Comparison of ENCODE assay signal across 19 cellular contexts in the genomic region with DNA sequence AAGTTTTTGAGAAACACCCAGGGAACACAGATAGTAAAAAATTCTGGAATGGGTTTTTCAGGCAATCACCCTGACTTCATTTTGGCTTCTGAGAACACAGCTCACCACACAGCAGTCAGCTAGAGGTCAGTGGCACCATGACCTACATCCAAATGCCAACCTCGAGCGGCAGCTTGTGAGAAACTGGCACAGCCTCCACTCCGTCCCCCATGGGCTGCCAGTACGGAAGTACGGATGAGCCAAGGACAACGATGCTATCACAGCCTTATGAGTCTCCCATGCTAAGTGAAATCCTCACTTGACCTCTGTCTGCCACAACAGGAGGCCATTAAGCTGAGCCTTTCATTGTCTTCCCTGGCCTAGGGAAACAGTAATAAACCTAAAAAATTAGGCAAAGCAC. TPM values are rescaled to one million over a fixed set of nuclear protein-coding genes. Genes with fewer than 3 reads are reported as not detected.
DNase-seq lines count a peak whose midpoint lies in the region; ATAC-seq and TF ChIP-seq lines count a peak whose summit lies in the region.
"Had no signal": no experiment of that assay in that cellular context is flagged by ENCODE, and none has a peak within 500 bp of the region (broad histone marks: within the 10 kb centered on the region; RNA-seq: fewer than 3 reads in every experiment).

No MANE protein-coding gene starts in this region.

- no peak for TF ChIP-seq POLR2A in right lobe of liver (IDR thresholded peaks at IDR 0.05)

- TF ChIP-seq CTCF in LNCaP clone FGC (IDR thresholded peaks at IDR 0.05; ENCODE audit: control insufficient read depth, extremely low read depth, insufficient read depth) (no peak), endodermal cell (conservative IDR thresholded peaks at IDR 0.05) (no peak), right lobe of liver (IDR thresholded peaks at IDR 0.05) (no peak)

- no peak overlapping the region for H3K4me3 ChIP-seq in LNCaP clone FGC (ENCODE audit: low read depth, low read length)
- H3K4me3 ChIP-seq in endodermal cell (ENCODE audit: low read length) = no peak overlapping the region
- no peak overlapping the region for H3K4me3 ChIP-seq in right lobe of liver
- no peak overlapping the region for H3K4me3 ChIP-seq in subcutaneous abdominal adipose tissue (ENCODE audit: low read depth in 1 of 5, low read length in 5 of 5)

- no peaks in the 10 kb centered on the region for H3K27me3 Mint-ChIP-seq in endodermal cell (ENCODE audit: insufficient read depth)
- H3K27me3 Mint-ChIP-seq: CD4-positive, CD25-positive, alpha-beta regulatory T cell; IgD-negative memory B cell had no signal

- H3K4me1 Mint-ChIP-seq in endodermal cell = peaks cover 22% of the 10 kb centered on the region

- H3K36me3 Mint-ChIP-seq in endodermal cell (ENCODE audit: low read depth) = peaks cover 2% of the 10 kb centered on the region

- peak; percentile 98 to 100 (median 98) for ATAC-seq in right lobe of liver
- ATAC-seq in GM21423 (IDR thresholded peaks at IDR 0.05; ENCODE audit: unreplicated experiment) = no peak
- ATAC-seq in HG03045 (IDR thresholded peaks at IDR 0.05; ENCODE audit: unreplicated experiment) = no peak

- H3K9me3 Mint-ChIP-seq in endodermal cell = no peaks in the 10 kb centered on the region
- H3K9me3 Mint-ChIP-seq: CD4-positive, CD25-positive, alpha-beta regulatory T cell had no signal

- H3K9ac ChIP-seq in endodermal cell (ENCODE audit: extremely low read depth, low read length, poor library complexity, severe bottlenecking) (no peak overlapping the region), subcutaneous abdominal adipose tissue (ENCODE audit: low read length in 5 of 5) (peak overlapping the region in 1 of 5 donors; percentile 7)

- H3K27ac ChIP-seq in endodermal cell (ENCODE audit: low read depth, low read length) (no peak overlapping the region), right lobe of liver (peak overlapping the region in 1 of 3 donors; percentile 11), subcutaneous abdominal adipose tissue (ENCODE audit: low read depth, low read length) (peak overlapping the region; percentile 86)

- DNase-seq in LNCaP clone FGC (ENCODE audit: low read depth) (peak; percentile 63), endodermal cell (no peak), right lobe of liver (peak; percentile 79 to 86 (median 82))
- DNase-seq in stimulated activated CD4-positive, alpha-beta T cell treated with anti-CD3 and anti-CD28 coated beads, Interleukin-4, amount 100 ng/mL, for 24 hours = no peak
- DNase-seq: ACHN; AML-193; CD4-positive, CD25-positive, alpha-beta regulatory T cell; EL; HFFc6; Kasumi-1; NCI-H1105 treated with DMSO at 0.1 percent for 48 hours; NCI-H1694 treated with DMSO at 0.1 percent for 48 hours; NCI-H2107; NCI-H2227 treated with DMSO at 0.1 percent for 48 hours; NCI-H524 treated with DMSO at 0.1 percent for 48 hours had no signal

- H3K9me3 ChIP-seq in endodermal cell (ENCODE audit: control insufficient read depth, low read length) = no peaks in the 10 kb centered on the region
- no peaks in the 10 kb centered on the region for H3K9me3 ChIP-seq in right lobe of liver
- no peaks in the 10 kb centered on the region for H3K9me3 ChIP-seq in subcutaneous abdominal adipose tissue (ENCODE audit: control insufficient read depth in 5 of 5, low read length in 5 of 5)

- peak overlapping the region; percentile 23 for H3K27ac Mint-ChIP-seq in endodermal cell
- H3K27ac Mint-ChIP-seq: HFFc6, IgD-negative memory B cell had no signal

- no peaks in the 10 kb centered on the region for H3K27me3 ChIP-seq in endodermal cell (ENCODE audit: control insufficient read depth, insufficient read depth, low read length, poor library complexity, severe bottlenecking)
- H3K27me3 ChIP-seq in right lobe of liver = no peaks in the 10 kb centered on the region
- no peaks in the 10 kb centered on the region for H3K27me3 ChIP-seq in subcutaneous abdominal adipose tissue (ENCODE audit: control insufficient read depth in 5 of 5, insufficient read depth in 4 of 5, low read length in 5 of 5)

- 92 to 93% methylated on average over 6 of the region's 6 CpGs for WGBS in endodermal cell (ENCODE audit: insufficient coverage in 1 of 2, insufficient read length in 1 of 2), 2 experiments
- WGBS in right lobe of liver (ENCODE audit: insufficient coverage, low coverage, low lambda C conversion rate, missing lambda C conversion rate) = 28% methylated on average over 4 of the region's 6 CpGs

- H3K4me1 ChIP-seq in endodermal cell (ENCODE audit: control insufficient read depth, insufficient read depth, low read length) (no peaks in the 10 kb centered on the region), right lobe of liver (peaks cover 0 to 15% (median 8%) of the 10 kb centered on the region in 4 donors), subcutaneous abdominal adipose tissue (ENCODE audit: control insufficient read depth in 5 of 5, insufficient read depth in 5 of 5, low read length in 5 of 5) (peaks cover 7 to 60% (median 46%) of the 10 kb centered on the region in 5 donors)

- intact Hi-C loops in right lobe of liver (cut with DNase I) = no loop called here

- H3K4me3 Mint-ChIP-seq in endodermal cell = no peak overlapping the region
- H3K4me3 Mint-ChIP-seq: CD4-positive, CD25-positive, alpha-beta regulatory T cell; HFFc6; IgD-negative memory B cell had no signal

- H3K36me3 ChIP-seq in endodermal cell (ENCODE audit: control insufficient read depth, insufficient read depth, low read length) (no peaks in the 10 kb centered on the region), right lobe of liver (no peaks in the 10 kb centered on the region), subcutaneous abdominal adipose tissue (ENCODE audit: control insufficient read depth in 5 of 5, insufficient read depth in 5 of 5, low read length in 5 of 5) (no peaks in the 10 kb centered on the region)

RNA-seq across cellular contexts. Expression of a gene that starts 32.0 kb away (rescaled TPM):
- total RNA-seq in endodermal cell = 10 to 100 TPM; 17.3 to 18.8 TPM
- polyA plus RNA-seq in endodermal cell (2013, experiment 1 of 2) = 8.3 TPM
- 7.5 TPM for polyA plus RNA-seq in endodermal cell (2013, experiment 2 of 2)
- 10 to 100 TPM in 5 of 6 experiments, 1 to 10 TPM in 1; 8.4 to 15.9 (median 11.7) TPM for total RNA-seq in right lobe of liver

Comparison
In these comparisons a context has a peak if more than half of its experiments do, and no peak if none do; other contexts are left out.
1. DNase-seq: peak in LNCaP clone FGC (single experiment) and right lobe of liver (3 of 3); none in endodermal cell (single experiment) and stimulated activated CD4-positive, alpha-beta T cell treated with anti-CD3 and anti-CD28 coated beads, Interleukin-4, amount 100 ng/mL, for 24 hours (single experiment).
2. ATAC-seq: peak in right lobe of liver (4 of 4); none in GM21423 (single experiment) and HG03045 (single experiment).